11 cellular contexts compared by ENCODE assay signal in the genomic region with DNA sequence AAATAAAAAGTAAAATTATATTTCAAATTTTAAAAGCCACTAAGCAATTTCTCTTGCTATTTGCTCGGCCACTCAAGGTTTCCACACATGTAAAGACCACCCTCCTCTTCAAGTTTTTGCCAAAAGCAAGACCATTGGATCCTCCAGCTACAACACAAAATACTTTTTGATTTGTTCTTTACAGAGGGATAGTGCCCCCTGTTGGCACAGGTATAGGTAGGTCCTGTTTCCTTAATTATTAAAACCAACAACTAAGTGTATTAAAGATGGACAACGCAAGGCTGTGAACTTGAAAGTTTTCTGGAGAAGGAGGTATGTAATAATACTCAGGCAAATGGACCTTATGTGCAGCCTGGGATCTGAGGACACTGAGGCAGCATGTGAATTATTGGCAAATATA. TPM values are rescaled to one million over a fixed set of nuclear protein-coding genes. Genes with fewer than 3 reads are reported as not detected.
A peak's percentile ranks its signal among the peaks of the same experiment; 100 is the strongest.
DNase-seq lines count a peak whose midpoint lies in the region; ATAC-seq, FAIRE-seq and TF ChIP-seq lines count a peak whose summit lies in the region.
"Had no signal": no experiment of that assay in that cellular context is flagged by ENCODE, and none has a peak within 500 bp of the region (broad histone marks: within the 10 kb centered on the region; RNA-seq: fewer than 3 reads in every experiment).

No MANE protein-coding gene starts in this region.

- BruUV-seq in HepG2 (replicated peaks; lab: Mats Ljungman, UMichigan), result no TSS peak

- H3K27me3 Mint-ChIP-seq in HFFc6 (ENCODE audit: insufficient read depth) (peaks cover 1% of the 10 kb centered on the region), astrocyte (ENCODE audit: low read depth, unreplicated experiment) (no peaks in the 10 kb centered on the region), natural killer cell (ENCODE audit: low read depth in 2 of 2) (no peaks in the 10 kb centered on the region)
- H3K27me3 Mint-ChIP-seq in effector memory CD8-positive, alpha-beta T cell, result no peaks in the 10 kb centered on the region

- H3K27me3 ChIP-seq in DND-41 (ENCODE audit: insufficient read depth, low read length, poor library complexity), result no peaks in the 10 kb centered on the region
- no peaks in the 10 kb centered on the region for H3K27me3 ChIP-seq in astrocyte (ENCODE audit: insufficient read depth, low read length)
- no peaks in the 10 kb centered on the region for H3K27me3 ChIP-seq in HepG2 (ENCODE audit: control insufficient read depth in 1 of 2, insufficient read depth in 2 of 2, low read length in 2 of 2)

- H3K9me3 Mint-ChIP-seq in HFFc6, result no peaks in the 10 kb centered on the region
- no peaks in the 10 kb centered on the region for H3K9me3 Mint-ChIP-seq in astrocyte (ENCODE audit: unreplicated experiment)
- no peaks in the 10 kb centered on the region for H3K9me3 Mint-ChIP-seq in natural killer cell
- H3K9me3 Mint-ChIP-seq in effector memory CD8-positive, alpha-beta T cell, result no peaks in the 10 kb centered on the region

- H3K9me3 ChIP-seq in DND-41 (ENCODE audit: insufficient read depth, low read length, severe bottlenecking) (no peaks in the 10 kb centered on the region), astrocyte (ENCODE audit: insufficient read depth, low read depth, low read length) (no peaks in the 10 kb centered on the region), HepG2 (ENCODE audit: low read length) (no peaks in the 10 kb centered on the region)
- H3K9me3 ChIP-seq: thoracic aorta had no signal

- TF ChIP-seq EP300 in HepG2 (IDR thresholded peaks at IDR 0.05; ENCODE audit: low read depth in 2 of 2, low read length in 2 of 2) (no peak), HepG2 (CRISPR knock-in tag; IDR thresholded peaks at IDR 0.05; ENCODE audit: borderline replicate concordance) (no peak)

- no peak for TF ChIP-seq POLR2A in HepG2 (IDR thresholded peaks at IDR 0.05; ENCODE audit: insufficient read depth in 1 of 2, low read depth in 2 of 2, low read length in 2 of 2)

- H2AFZ ChIP-seq in DND-41 (ENCODE audit: low read depth, low read length), result no peak overlapping the region
- H2AFZ ChIP-seq in astrocyte (ENCODE audit: low read depth, low read length), result no peak overlapping the region
- no peak overlapping the region for H2AFZ ChIP-seq in HepG2 (ENCODE audit: low read length)

- H3K36me3 ChIP-seq in DND-41 (ENCODE audit: insufficient read depth, low read length) (peaks cover 79% of the 10 kb centered on the region), astrocyte (ENCODE audit: insufficient read depth, low read length) (peaks cover 66% of the 10 kb centered on the region), HepG2 (replicated peaks in 1 of 2; ENCODE audit: control insufficient read depth in 1 of 2, insufficient read depth in 2 of 2, low read length in 2 of 2) (peaks cover 9 to 30% of the 10 kb centered on the region in 2 experiments)

- intact Hi-C loops in HepG2 (cut with micrococcal nuclease; ENCODE audit: unreplicated experiment), result loop anchor here (1.0 to 5.0 kb wide), 2 partner anchors 169 to 978 kb away; no protein-coding TSS in a partner anchor
- intact Hi-C loops in natural killer cell (cut with micrococcal nuclease), result no loop called here

- H3K36me3 Mint-ChIP-seq in HFFc6 (ENCODE audit: low read depth), result peaks cover 45% of the 10 kb centered on the region
- H3K36me3 Mint-ChIP-seq in astrocyte (ENCODE audit: low read depth, unreplicated experiment), result peaks cover 7% of the 10 kb centered on the region
- H3K36me3 Mint-ChIP-seq in natural killer cell, result peaks cover 15% of the 10 kb centered on the region
- H3K36me3 Mint-ChIP-seq in effector memory CD8-positive, alpha-beta T cell (ENCODE audit: insufficient read depth), result peaks cover 62% of the 10 kb centered on the region

- CTCF ChIA-PET in HepG2 (lab: Yijun Ruan, JAX; ENCODE audit: low intra/inter-chr PET ratio, low total read pairs), result interaction anchor here (2.7 kb wide), 1 partner anchor 170 kb away, joined by 17 read pairs; no protein-coding TSS in a partner anchor

- peak; percentile 14 for DNase-seq in DND-41
- peak; percentile 19 for DNase-seq in HFFc6
- DNase-seq in astrocyte (ENCODE audit: low read depth), result no peak
- DNase-seq in HepG2 (ENCODE audit: low spot score), result peak; percentile 56
- DNase-seq in natural killer cell, result no peak
- DNase-seq in effector memory CD8-positive, alpha-beta T cell, result no peak
- no peak for DNase-seq in NCI-H1092 treated with DMSO at 0.1 percent for 48 hours (lab: John Stamatoyannopoulos, UW)
- DNase-seq: activated CD4-positive, alpha-beta T cell treated with anti-CD3 and anti-CD28 coated beads, Interleukin-2, amount 50 U/mL, for 4 hours had no signal

- peaks cover 18% of the 10 kb centered on the region for H3K4me1 Mint-ChIP-seq in HFFc6 (ENCODE audit: low read depth)
- peaks cover 16% of the 10 kb centered on the region for H3K4me1 Mint-ChIP-seq in astrocyte (ENCODE audit: low read depth, unreplicated experiment)
- H3K4me1 Mint-ChIP-seq in natural killer cell, result no peaks in the 10 kb centered on the region
- no peaks in the 10 kb centered on the region for H3K4me1 Mint-ChIP-seq in effector memory CD8-positive, alpha-beta T cell (ENCODE audit: low read depth in 2 of 2)

- H3K4me2 ChIP-seq in DND-41 (ENCODE audit: insufficient read depth, low read length) (no peak overlapping the region), astrocyte (ENCODE audit: low read length) (no peak overlapping the region), HepG2 (ENCODE audit: low read depth, low read length) (no peak overlapping the region)

- H3K4me3 ChIP-seq in DND-41 (ENCODE audit: low read depth in 1 of 2, low read length in 2 of 2) (no peak overlapping the region), astrocyte (ENCODE audit: insufficient read depth, low read depth, low read length) (no peak overlapping the region), HepG2 (replicated peaks in 1 of 3; ENCODE audit: insufficient read depth in 1 of 3, low read depth in 2 of 3, low read length in 3 of 3) (no peak overlapping the region)
- H3K4me3 ChIP-seq: thoracic aorta had no signal

- H3K27ac ChIP-seq in DND-41 (ENCODE audit: low read length) (no peak overlapping the region), astrocyte (ENCODE audit: low read depth, low read length) (no peak overlapping the region), HepG2 (ENCODE audit: extremely low read length, insufficient read depth, low read length) (no peak overlapping the region)
- H3K27ac ChIP-seq: epithelial cell of prostate, thoracic aorta had no signal

- TF ChIP-seq CTCF in DND-41 (IDR thresholded peaks at IDR 0.05; ENCODE audit: borderline replicate concordance, extremely low read depth, low read length, poor library complexity, severe bottlenecking), result peak; percentile 60
- peak; percentile 80 for TF ChIP-seq CTCF in HFFc6 (IDR thresholded peaks at IDR 0.05)
- TF ChIP-seq CTCF in astrocyte (IDR thresholded peaks at IDR 0.05; ENCODE audit: insufficient read depth, low read depth, low read length), result peak; percentile 41
- TF ChIP-seq CTCF in HepG2 (CRISPR knock-in tag; IDR thresholded peaks at IDR 0.05), result peak; percentile 49
- TF ChIP-seq CTCF in natural killer cell (IDR thresholded peaks at IDR 0.05), result no peak

- no peak for FAIRE-seq in astrocyte (lab: Jason Lieb, UNC)
- FAIRE-seq in HepG2 (lab: Jason Lieb, UNC), result no peak

- TF ChIP-seq RAD21 in HepG2 (CRISPR knock-in tag; IDR thresholded peaks at IDR 0.05), result no peak

- H4K20me1 ChIP-seq in DND-41 (ENCODE audit: insufficient read depth, low read length) (no peaks in the 10 kb centered on the region), astrocyte (ENCODE audit: insufficient read depth, low read length) (peaks cover 7% of the 10 kb centered on the region), HepG2 (ENCODE audit: insufficient read depth, low read length) (no peaks in the 10 kb centered on the region)

- no peaks in the 10 kb centered on the region for H3K4me1 ChIP-seq in DND-41 (ENCODE audit: insufficient read depth, low read length)
- peaks cover 9% of the 10 kb centered on the region for H3K4me1 ChIP-seq in astrocyte (ENCODE audit: insufficient read depth, low read length)
- H3K4me1 ChIP-seq in HepG2 (ENCODE audit: insufficient read depth, low read length), result no peaks in the 10 kb centered on the region

- in situ Hi-C loops in HepG2 (cut with HindIII; ENCODE audit: extremely low pct_ligation_motif_present, low pct_unique_long_range_greater_than_20kb), result no loop called here

- no peak overlapping the region for H3K4me3 Mint-ChIP-seq in HFFc6
- H3K4me3 Mint-ChIP-seq in astrocyte (ENCODE audit: unreplicated experiment), result no peak overlapping the region
- H3K4me3 Mint-ChIP-seq in natural killer cell, result no peak overlapping the region
- no peak overlapping the region for H3K4me3 Mint-ChIP-seq in effector memory CD8-positive, alpha-beta T cell

- H3K9ac ChIP-seq in DND-41 (ENCODE audit: low read depth, low read length) (no peak overlapping the region), astrocyte (ENCODE audit: low read length) (no peak overlapping the region), HepG2 (ENCODE audit: insufficient read depth, low read depth, low read length) (no peak overlapping the region)

- H3K27ac Mint-ChIP-seq in HFFc6 (no peak overlapping the region), astrocyte (ENCODE audit: unreplicated experiment) (no peak overlapping the region), natural killer cell (no peak overlapping the region)
- H3K27ac Mint-ChIP-seq in effector memory CD8-positive, alpha-beta T cell, result no peak overlapping the region

- no peaks in the 10 kb centered on the region for H3K79me2 ChIP-seq in DND-41 (ENCODE audit: insufficient read depth, low read length)
- no peaks in the 10 kb centered on the region for H3K79me2 ChIP-seq in astrocyte (ENCODE audit: insufficient read depth, low read length)
- H3K79me2 ChIP-seq in HepG2 (ENCODE audit: insufficient read depth, low read length), result no peaks in the 10 kb centered on the region

- no peak for ATAC-seq in DND-41 (ENCODE audit: insufficient read depth, low read depth)
- ATAC-seq in HepG2, result no peak; the same call in 2 of the 3 replicates
- no peak for ATAC-seq in natural killer cell
- ATAC-seq in GM18873 (IDR thresholded peaks at IDR 0.05; ENCODE audit: low FRiP score, unreplicated experiment), result no peak
- ATAC-seq in effector memory CD8-positive, alpha-beta T cell (replicated peaks), result no peak

- WGBS in HepG2 (ENCODE audit: low lambda C conversion rate), result 94% methylated on average over 2 of the region's 2 CpGs

- POLR2A ChIA-PET in HepG2 (lab: Yijun Ruan, JAX), result no interaction called here

RNA-seq across cellular contexts. Expression of a gene that starts 23.8 kb away (rescaled TPM):
- total RNA-seq in HFFc6 (2021; fragmentation: NEBNext Ultra II Directional; extraction: Animal tissue kit (Norgen Biotek cat#: 25700)), result 100 to 1,000 TPM; 135 to 167 (median 150) TPM
- 96.3 and 105 TPM in 2 replicates for total RNA-seq in astrocyte
- total RNA-seq in HepG2 (2016; rRNA removed; fragmentation: Illumina TruSeq; extraction: Trizol), result 53.9 and 70.9 TPM in 2 replicates
- 14.1 and 14.4 TPM in 2 replicates for total RNA-seq in HepG2 (2016; cell fraction: cytosol; rRNA removed; fragmentation: Illumina TruSeq; extraction: Trizol; ENCODE audit: low read depth)
- total RNA-seq in HepG2 (2016; cell fraction: insoluble cytoplasmic fraction; rRNA removed; fragmentation: Illumina TruSeq; extraction: Trizol), result 56.3 and 81.7 TPM in 2 replicates
- total RNA-seq in HepG2 (2016; cell fraction: membrane; rRNA removed; fragmentation: Illumina TruSeq; extraction: Trizol), result 24.1 and 24.3 TPM in 2 replicates
- total RNA-seq in HepG2 (2016; cell fraction: nucleus; rRNA removed; fragmentation: Illumina TruSeq; extraction: Trizol), result 38.4 and 39.1 TPM in 2 replicates
- polyA plus RNA-seq in HepG2 (2011; rRNA removed), result 13.8 and 16.8 TPM in 2 replicates
- polyA plus RNA-seq in HepG2 (2011; cell fraction: cytosol; rRNA removed), result 8.5 and 12.6 TPM in 2 replicates
- 2.8 and 5.5 TPM in 2 replicates for polyA plus RNA-seq in HepG2 (2011; cell fraction: nucleus; rRNA removed)
- 11.4 and 15.8 TPM in 2 replicates for polyA plus RNA-seq in HepG2 (2012)
- 8.2 and 12.5 TPM in 2 replicates for polyA plus RNA-seq in HepG2 (2016; cell fraction: cytosol; fragmentation: Illumina TruSeq; extraction: Trizol; ENCODE audit: low read depth)
- 59.2 and 77.2 TPM in 2 replicates for polyA plus RNA-seq in HepG2 (2016; cell fraction: insoluble cytoplasmic fraction; fragmentation: Illumina TruSeq; extraction: Trizol; ENCODE audit: low read depth)
- 14.9 and 19.0 TPM in 2 replicates for polyA plus RNA-seq in HepG2 (2016; cell fraction: membrane; fragmentation: Illumina TruSeq; extraction: Trizol; ENCODE audit: low read depth)
- 26.0 and 30.8 TPM in 2 replicates for polyA plus RNA-seq in HepG2 (2016; cell fraction: nucleus; fragmentation: Illumina TruSeq; extraction: Trizol; ENCODE audit: insufficient read depth, low read depth)
- 12.2 and 45.3 TPM in 2 replicates for polyA minus RNA-seq in HepG2 (2011; rRNA and poly(A)+ RNA removed; ENCODE audit: low replicate concordance)
- polyA minus RNA-seq in HepG2 (2011; cell fraction: cytosol; rRNA and poly(A)+ RNA removed), result 14.9 and 15.7 TPM in 2 replicates
- polyA minus RNA-seq in HepG2 (2011; cell fraction: nucleus; rRNA and poly(A)+ RNA removed), result 31.9 and 39.3 TPM in 2 replicates
- 10 to 100 TPM; 61.9 to 77.5 (median 70.0) TPM for total RNA-seq in natural killer cell

RNA-seq across cellular contexts. Expression of a gene that starts 24.3 kb away (rescaled TPM):
- 100 to 1,000 TPM; 163 to 218 (median 178) TPM for total RNA-seq in HFFc6 (2021; fragmentation: NEBNext Ultra II Directional; extraction: Animal tissue kit (Norgen Biotek cat#: 25700))
- total RNA-seq in astrocyte (123 and 143 TPM in 2 replicates), HepG2 (2016; rRNA removed; fragmentation: Illumina TruSeq; extraction: Trizol) (246 and 389 TPM in 2 replicates), natural killer cell (10 to 100 TPM; 31.6 to 37.7 (median 33.2) TPM)
- total RNA-seq in HepG2 (2016; cell fraction: cytosol; rRNA removed; fragmentation: Illumina TruSeq; extraction: Trizol; ENCODE audit: low read depth), result 59.3 and 60.0 TPM in 2 replicates
- total RNA-seq in HepG2 (2016; cell fraction: insoluble cytoplasmic fraction; rRNA removed; fragmentation: Illumina TruSeq; extraction: Trizol), result 252 and 396 TPM in 2 replicates
- total RNA-seq in HepG2 (2016; cell fraction: membrane; rRNA removed; fragmentation: Illumina TruSeq; extraction: Trizol), result 74.9 and 81.0 TPM in 2 replicates
- total RNA-seq in HepG2 (2016; cell fraction: nucleus; rRNA removed; fragmentation: Illumina TruSeq; extraction: Trizol), result 59.4 and 61.7 TPM in 2 replicates
- 40.7 and 49.1 TPM in 2 replicates for polyA plus RNA-seq in HepG2 (2011; rRNA removed)
- 27.7 and 40.2 TPM in 2 replicates for polyA plus RNA-seq in HepG2 (2011; cell fraction: cytosol; rRNA removed)
- polyA plus RNA-seq in HepG2 (2011; cell fraction: nucleus; rRNA removed), result 9.8 and 13.1 TPM in 2 replicates
- polyA plus RNA-seq in HepG2 (2012), result 106 and 109 TPM in 2 replicates
- 54.1 and 56.5 TPM in 2 replicates for polyA plus RNA-seq in HepG2 (2016; cell fraction: cytosol; fragmentation: Illumina TruSeq; extraction: Trizol; ENCODE audit: low read depth)
- 301 and 323 TPM in 2 replicates for polyA plus RNA-seq in HepG2 (2016; cell fraction: insoluble cytoplasmic fraction; fragmentation: Illumina TruSeq; extraction: Trizol; ENCODE audit: low read depth)
- 52.2 and 52.4 TPM in 2 replicates for polyA plus RNA-seq in HepG2 (2016; cell fraction: membrane; fragmentation: Illumina TruSeq; extraction: Trizol; ENCODE audit: low read depth)
- 79.2 and 81.5 TPM in 2 replicates for polyA plus RNA-seq in HepG2 (2016; cell fraction: nucleus; fragmentation: Illumina TruSeq; extraction: Trizol; ENCODE audit: insufficient read depth, low read depth)
- polyA minus RNA-seq in HepG2 (2011; rRNA and poly(A)+ RNA removed; ENCODE audit: low replicate concordance), result 11.1 and 67.7 TPM in 2 replicates
- 39.7 and 43.5 TPM in 2 replicates for polyA minus RNA-seq in HepG2 (2011; cell fraction: cytosol; rRNA and poly(A)+ RNA removed)
- 23.6 and 30.6 TPM in 2 replicates for polyA minus RNA-seq in HepG2 (2011; cell fraction: nucleus; rRNA and poly(A)+ RNA removed)

Comparison
In these comparisons a context has a peak if more than half of its experiments do, and no peak if none do; other contexts are left out.
1. DNase-seq: peak in DND-41 (single experiment), HFFc6 (single experiment) and HepG2 (single experiment); none in astrocyte (single experiment), natural killer cell (single experiment), effector memory CD8-positive, alpha-beta T cell (0 of 3) and NCI-H1092 treated with DMSO at 0.1 percent for 48 hours (single experiment).